1 cellular context compared by ENCODE assay signal in the genomic region with DNA sequence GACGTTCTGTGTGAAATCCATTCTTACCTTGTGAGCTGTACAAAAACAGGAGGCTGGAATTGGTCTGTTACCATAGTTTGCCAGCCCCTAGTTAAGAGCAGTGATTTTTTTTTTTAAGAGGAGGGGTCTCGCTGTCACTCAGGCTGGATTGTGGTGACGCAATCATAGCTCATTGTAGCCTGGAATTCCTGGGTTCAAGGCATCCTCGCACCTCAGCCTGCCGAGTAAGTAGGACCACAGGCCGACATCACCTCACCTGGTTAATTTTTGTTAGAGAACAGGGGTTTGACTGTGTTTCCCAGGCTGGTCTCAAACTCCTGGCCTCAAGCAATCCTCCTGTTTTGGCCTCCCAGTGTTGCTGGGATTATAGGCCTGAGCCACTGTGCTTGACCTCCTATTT.
TF ChIP-seq lines count a peak whose summit lies in the region.

No MANE protein-coding gene starts in this region.

TF ChIP-seq in K562, 482 proteins besides CTCF, POLR2A, EP300 and RAD21:
- TF ChIP-seq CEBPB (tag; IDR thresholded peaks at IDR 0.05) (peak; percentile 51), CEBPG (CRISPR knock-in tag; IDR thresholded peaks at IDR 0.05) (no peak), CEBPG (tag; conservative IDR thresholded peaks at IDR 0.05 in 1 of 2, IDR thresholded peaks at IDR 0.05 in 1 of 2) (peak in 1 of 2 experiments; percentile 17; a peak in 1 of 4 replicates), ZBTB7A (IDR thresholded peaks at IDR 0.05; ENCODE audit: borderline replicate concordance, control insufficient read depth, low read depth, low read length) (no peak)
- TF ChIP-seq, protein P1, sequence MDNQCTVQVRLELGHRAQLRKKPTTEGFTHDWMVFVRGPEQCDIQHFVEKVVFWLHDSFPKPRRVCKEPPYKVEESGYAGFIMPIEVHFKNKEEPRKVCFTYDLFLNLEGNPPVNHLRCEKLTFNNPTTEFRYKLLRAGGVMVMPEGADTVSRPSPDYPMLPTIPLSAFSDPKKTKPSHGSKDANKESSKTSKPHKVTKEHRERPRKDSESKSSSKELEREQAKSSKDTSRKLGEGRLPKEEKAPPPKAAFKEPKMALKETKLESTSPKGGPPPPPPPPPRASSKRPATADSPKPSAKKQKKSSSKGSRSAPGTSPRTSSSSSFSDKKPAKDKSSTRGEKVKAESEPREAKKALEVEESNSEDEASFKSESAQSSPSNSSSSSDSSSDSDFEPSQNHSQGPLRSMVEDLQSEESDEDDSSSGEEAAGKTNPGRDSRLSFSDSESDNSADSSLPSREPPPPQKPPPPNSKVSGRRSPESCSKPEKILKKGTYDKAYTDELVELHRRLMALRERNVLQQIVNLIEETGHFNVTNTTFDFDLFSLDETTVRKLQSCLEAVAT (IDR thresholded peaks at IDR 0.05), result no peak
TF ChIP-seq in K562: peak in this region for 2.
